ENCODE assay signal across 36 cellular contexts in the genomic region with DNA sequence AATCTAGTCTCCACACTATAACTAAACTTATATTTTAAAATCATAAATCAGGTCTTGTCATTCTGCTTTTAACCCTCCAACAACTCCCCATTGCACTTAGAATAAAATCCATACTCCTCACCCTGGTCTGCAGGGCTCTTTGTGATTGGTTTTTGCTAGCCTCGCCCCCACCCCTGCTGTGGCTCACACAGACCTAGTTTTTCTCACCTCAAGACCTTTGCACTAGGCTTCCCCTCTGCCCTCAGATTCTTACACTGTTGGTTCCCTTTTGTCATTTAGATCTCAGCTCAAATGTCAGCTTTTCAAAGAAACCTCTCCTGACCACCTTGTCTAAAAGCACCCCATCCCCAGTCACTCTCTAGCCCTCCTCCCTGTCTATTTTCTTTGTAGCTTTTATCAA. TPM values are rescaled to one million over a fixed set of nuclear protein-coding genes. Genes with fewer than 3 reads are reported as not detected.
"Had no signal": no experiment of that assay in that cellular context is flagged by ENCODE, and none has a peak within 500 bp of the region (broad histone marks: within the 10 kb centered on the region; RNA-seq: fewer than 3 reads in every experiment).

No MANE protein-coding gene starts in this region.

- DNase-seq: activated B cell treated with CpG ODN at 0.5 μM for 24 hours; activated CD4-positive, alpha-beta memory T cell treated with anti-CD3 and anti-CD28 coated beads for 36 hours; activated CD4-positive, alpha-beta T cell treated with anti-CD3 and anti-CD28 coated beads for 36 hours; activated CD4-positive, alpha-beta T cell treated with anti-CD3 and anti-CD28 coated beads, Interleukin-2, amount 10 ng/mL, durations not matched to agents 24 days and 14 days; activated CD4-positive, CD25-positive, alpha-beta regulatory T cell treated with anti-CD3 and anti-CD28 coated beads, Interleukin-2, amount 50 U/mL, for 72 hours; activated CD8-positive, alpha-beta memory T cell treated with anti-CD3 and anti-CD28 coated beads, Interleukin-2, amount 10 ng/mL, durations not matched to agents 7 days and 5 days; activated CD8-positive, alpha-beta memory T cell treated with anti-CD3 and anti-CD28 coated beads, Interleukin-2, amount 50 U/mL, for 4 hours; activated CD8-positive, alpha-beta T cell treated with anti-CD3 and anti-CD28 coated beads, Interleukin-2, amount 10 ng/mL, durations not matched to agents 7 days and 5 days; activated effector memory CD4-positive, alpha-beta T cell treated with anti-CD3 and anti-CD28 coated beads, Interleukin-2, amount 50 U/mL, for 16 hours; activated naive CD4-positive, alpha-beta T cell treated with anti-CD3 and anti-CD28 coated beads for 36 hours; activated naive CD8-positive, alpha-beta T cell treated with anti-CD3 and anti-CD28 coated beads for 36 hours; activated naive CD8-positive, alpha-beta T cell treated with anti-CD3 and anti-CD28 coated beads, Interleukin-2, amount 50 U/mL, for 24 hours; activated T-cell treated with anti-CD3 and anti-CD28 coated beads, Interleukin-2, amount 50 U/mL, for 1 hour; activated T-cell treated with anti-CD3 and anti-CD28 coated beads, Interleukin-2, amount 50 U/mL, for 48 hours; adrenal gland; amygdala; aorta; body of pancreas; caudate nucleus; cortex of kidney; dorsolateral prefrontal cortex; effector memory CD4-positive, alpha-beta T cell; erythroblast; foreskin keratinocyte; gastrocnemius medialis; glutamatergic neuron; heart left ventricle; T-helper 2 cell had no signal

- H3K36me3 Mint-ChIP-seq: activated naive CD4-positive, alpha-beta T cell treated with anti-CD3 and anti-CD28 coated beads, Interleukin-2, amount 50 U/mL, for 24 hours had no signal

- H3K4me3 ChIP-seq: adrenal gland, body of pancreas, dorsolateral prefrontal cortex, esophagus muscularis mucosa, gastrocnemius medialis, heart left ventricle had no signal

- H3K27ac Mint-ChIP-seq: activated B cell treated with CpG ODN at 0.5 μM for 24 hours; activated CD4-positive, alpha-beta memory T cell treated with anti-CD3 and anti-CD28 coated beads for 36 hours; activated CD4-positive, alpha-beta T cell treated with anti-CD3 and anti-CD28 coated beads for 36 hours; activated CD4-positive, alpha-beta T cell treated with anti-CD3 and anti-CD28 coated beads, Interleukin-2, amount 10 ng/mL, durations not matched to agents 24 days and 14 days; activated CD8-positive, alpha-beta memory T cell treated with anti-CD3 and anti-CD28 coated beads, Interleukin-2, amount 10 ng/mL, durations not matched to agents 7 days and 5 days; activated CD8-positive, alpha-beta T cell treated with anti-CD3 and anti-CD28 coated beads, Interleukin-2, amount 10 ng/mL, durations not matched to agents 7 days and 5 days; activated naive CD4-positive, alpha-beta T cell treated with anti-CD3 and anti-CD28 coated beads for 36 hours; activated naive CD4-positive, alpha-beta T cell treated with anti-CD3 and anti-CD28 coated beads, Interleukin-2, amount 50 U/mL, for 24 hours; activated naive CD8-positive, alpha-beta T cell treated with anti-CD3 and anti-CD28 coated beads for 36 hours; activated naive CD8-positive, alpha-beta T cell treated with anti-CD3 and anti-CD28 coated beads, Interleukin-2, amount 50 U/mL, for 24 hours; activated T-helper 2 cell treated with anti-CD3 and anti-CD28 coated beads, Interferon-gamma antibody, Interleukin-2, Interleukin-4, amounts not matched to agents 10 μg/mL and 5 μg/mL and 100 μg/mL, durations not matched to agents 14 hours and 24 hours and 36 hours had no signal

- H3K4me3 Mint-ChIP-seq: activated B cell treated with CpG ODN at 0.5 μM for 24 hours; activated CD4-positive, alpha-beta memory T cell treated with anti-CD3 and anti-CD28 coated beads for 36 hours; activated CD4-positive, alpha-beta T cell treated with anti-CD3 and anti-CD28 coated beads for 36 hours; activated CD4-positive, alpha-beta T cell treated with anti-CD3 and anti-CD28 coated beads, Interleukin-2, amount 10 ng/mL, durations not matched to agents 24 days and 14 days; activated CD8-positive, alpha-beta memory T cell treated with anti-CD3 and anti-CD28 coated beads, Interleukin-2, amount 10 ng/mL, durations not matched to agents 7 days and 5 days; activated CD8-positive, alpha-beta T cell treated with anti-CD3 and anti-CD28 coated beads, Interleukin-2, amount 10 ng/mL, durations not matched to agents 7 days and 5 days; activated naive CD4-positive, alpha-beta T cell treated with anti-CD3 and anti-CD28 coated beads for 36 hours; activated naive CD4-positive, alpha-beta T cell treated with anti-CD3 and anti-CD28 coated beads, Interleukin-2, amount 50 U/mL, for 24 hours; activated naive CD8-positive, alpha-beta T cell treated with anti-CD3 and anti-CD28 coated beads for 36 hours; activated naive CD8-positive, alpha-beta T cell treated with anti-CD3 and anti-CD28 coated beads, Interleukin-2, amount 50 U/mL, for 24 hours; activated T-helper 1 cell treated with anti-CD3 and anti-CD28 coated beads, Interleukin-12 subunit alpha, Interleukin-12 subunit beta, Interleukin-2, Interleukin-4 antibody, amounts not matched to agents 30 ng/mL and 10 ng/mL and 1 ng/mL, durations not matched to agents 14 hours and 24 hours and 36 hours had no signal

- H3K4me1 ChIP-seq: adrenal gland, body of pancreas, foreskin keratinocyte, gastrocnemius medialis had no signal

- H3K9me3 ChIP-seq: adrenal gland, body of pancreas, esophagus muscularis mucosa, gastrocnemius medialis, heart left ventricle had no signal

- H3K36me3 ChIP-seq: adrenal gland, esophagus muscularis mucosa, gastrocnemius medialis, heart left ventricle had no signal

- ATAC-seq: activated CD4-positive, alpha-beta T cell treated with anti-CD3 and anti-CD28 coated beads for 36 hours; activated CD8-positive, alpha-beta memory T cell treated with anti-CD3 and anti-CD28 coated beads, Interleukin-2, amount 10 ng/mL, durations not matched to agents 7 days and 5 days; activated CD8-positive, alpha-beta T cell treated with anti-CD3 and anti-CD28 coated beads, Interleukin-2, amount 10 ng/mL, durations not matched to agents 7 days and 5 days; activated naive CD8-positive, alpha-beta T cell treated with anti-CD3 and anti-CD28 coated beads, Interleukin-2, amount 50 U/mL, for 24 hours; body of pancreas; foreskin keratinocyte; gastrocnemius medialis; heart left ventricle had no signal

- H3K27ac ChIP-seq: adrenal gland, body of pancreas, dorsolateral prefrontal cortex, esophagus muscularis mucosa, foreskin keratinocyte, gastrocnemius medialis, heart left ventricle, VCaP had no signal

- H3K9me3 Mint-ChIP-seq: activated B cell treated with CpG ODN at 0.5 μM for 24 hours; activated naive CD4-positive, alpha-beta T cell treated with anti-CD3 and anti-CD28 coated beads for 36 hours; activated naive CD8-positive, alpha-beta T cell treated with anti-CD3 and anti-CD28 coated beads for 36 hours; activated T-helper 1 cell treated with anti-CD3 and anti-CD28 coated beads, Interleukin-12 subunit alpha, Interleukin-12 subunit beta, Interleukin-2, Interleukin-4 antibody, amounts not matched to agents 30 ng/mL and 10 ng/mL and 1 ng/mL, durations not matched to agents 14 hours and 24 hours and 36 hours; activated T-helper 2 cell treated with anti-CD3 and anti-CD28 coated beads, Interferon-gamma antibody, Interleukin-2, Interleukin-4, amounts not matched to agents 10 μg/mL and 5 μg/mL and 100 μg/mL, durations not matched to agents 14 hours and 24 hours and 36 hours had no signal

RNA-seq across cellular contexts. Expression of gene LHX5, which starts 10.7 kb away (rescaled TPM):
- total RNA-seq: activated B cell treated with CpG ODN at 0.5 μM for 24 hours; activated CD4-positive, alpha-beta memory T cell treated with anti-CD3 and anti-CD28 coated beads for 36 hours; activated CD4-positive, alpha-beta T cell treated with anti-CD3 and anti-CD28 coated beads for 36 hours; activated CD4-positive, alpha-beta T cell treated with anti-CD3 and anti-CD28 coated beads, Interleukin-2, amount 10 ng/mL, durations not matched to agents 24 days and 14 days; activated CD8-positive, alpha-beta memory T cell treated with anti-CD3 and anti-CD28 coated beads for 36 hours; activated CD8-positive, alpha-beta memory T cell treated with anti-CD3 and anti-CD28 coated beads, Interleukin-2, amount 10 ng/mL, durations not matched to agents 7 days and 5 days; activated CD8-positive, alpha-beta T cell treated with anti-CD3 and anti-CD28 coated beads, Interleukin-2, amount 10 ng/mL, durations not matched to agents 7 days and 5 days; activated naive CD4-positive, alpha-beta T cell treated with anti-CD3 and anti-CD28 coated beads for 36 hours; activated naive CD8-positive, alpha-beta T cell treated with anti-CD3 and anti-CD28 coated beads for 36 hours; activated T-helper 1 cell treated with anti-CD3 and anti-CD28 coated beads, Interleukin-12 subunit alpha, Interleukin-12 subunit beta, Interleukin-2, Interleukin-4 antibody, amounts not matched to agents 30 ng/mL and 10 ng/mL and 1 ng/mL, durations not matched to agents 14 hours and 24 hours and 36 hours; activated T-helper 2 cell treated with anti-CD3 and anti-CD28 coated beads, Interferon-gamma antibody, Interleukin-2, Interleukin-4, amounts not matched to agents 10 μg/mL and 5 μg/mL and 100 μg/mL, durations not matched to agents 14 hours and 24 hours and 36 hours; adrenal gland; aorta; body of pancreas; chondrocyte; dorsolateral prefrontal cortex; esophagus muscularis mucosa; gastrocnemius medialis; heart left ventricle; T-helper 1 cell treated with Interleukin-12 subunit alpha and Interleukin-12 subunit beta and Interleukin-4 antibody, amounts not matched to agents 30 ng/mL and 1 ng/mL, for 36 hours had no signal
- polyA plus RNA-seq: adrenal gland, aorta, heart left ventricle had no signal
